Comparison of ENCODE assay signal across 11 cellular contexts in the genomic region with DNA sequence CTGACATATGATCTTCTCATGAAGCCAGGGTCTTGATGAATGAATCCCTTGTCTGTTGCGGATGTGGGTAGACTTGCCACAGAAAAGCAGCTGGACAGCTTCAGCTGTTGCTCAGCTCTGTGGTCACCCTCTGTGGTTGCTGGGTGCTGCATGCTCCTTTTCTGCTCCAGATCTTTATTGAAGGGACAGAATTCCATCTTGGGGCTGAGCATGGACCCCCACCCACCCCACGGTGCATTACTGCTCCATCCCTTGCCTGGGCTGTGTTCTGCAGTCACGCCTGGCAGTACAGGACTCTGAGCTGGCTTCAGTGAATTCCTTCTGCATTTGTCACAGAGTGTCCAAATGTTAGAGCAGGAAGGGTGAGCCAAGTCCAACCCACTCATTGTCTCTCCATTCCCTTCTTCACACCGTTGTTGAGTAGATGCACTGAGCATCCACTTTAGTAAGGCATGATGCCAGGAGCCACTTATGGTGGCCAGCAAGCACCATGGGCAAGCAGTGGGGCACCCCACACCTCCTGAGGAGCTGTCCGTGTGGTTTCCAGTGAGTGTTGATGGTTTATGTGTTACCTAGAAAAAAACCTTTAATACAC. TPM values are rescaled to one million over a fixed set of nuclear protein-coding genes. Genes with fewer than 3 reads are reported as not detected.
DNase-seq lines count a peak whose midpoint lies in the region; ATAC-seq and TF ChIP-seq lines count a peak whose summit lies in the region.
"Had no signal": no experiment of that assay in that cellular context is flagged by ENCODE, and none has a peak within 500 bp of the region (broad histone marks: within the 10 kb centered on the region; RNA-seq: fewer than 3 reads in every experiment).

No MANE protein-coding gene starts in this region.

- H3K4me3 Mint-ChIP-seq in activated naive CD8-positive, alpha-beta T cell treated with anti-CD3 and anti-CD28 coated beads, Interleukin-2, amount 50 U/mL, for 24 hours, result no peak overlapping the region

- no peaks in the 10 kb centered on the region for H3K9me3 Mint-ChIP-seq in activated naive CD8-positive, alpha-beta T cell treated with anti-CD3 and anti-CD28 coated beads, Interleukin-2, amount 50 U/mL, for 24 hours

- H3K9me3 ChIP-seq in body of pancreas (no peaks in the 10 kb centered on the region), A673 (ENCODE audit: low read depth, low read length, poor library complexity, severe bottlenecking) (no peaks in the 10 kb centered on the region)

- peak; percentile 88 for DNase-seq in AG20443 (ENCODE audit: low spot score)
- DNase-seq in Jurkat, Clone E6-1 (ENCODE audit: low read depth, low spot score), result peak; percentile 88
- DNase-seq in body of pancreas, result peak in 1 of 4 donors; percentile 30
- DNase-seq in lung microvascular endothelial cell (ENCODE audit: low read depth in 2 of 2), result peak; percentile 63 to 64
- DNase-seq in activated naive CD8-positive, alpha-beta T cell treated with anti-CD3 and anti-CD28 coated beads, Interleukin-2, amount 50 U/mL, for 24 hours, result no peak
- no peak for DNase-seq in NCI-H2196 (lab: John Stamatoyannopoulos, UW; ENCODE audit: unreplicated experiment)
- no peak for DNase-seq in A673 (ENCODE audit: low spot score)
- DNase-seq: nucleus accumbens, SIG-M5 had no signal

- no TSS peak for BruUV-seq in A673 (replicated peaks; lab: Mats Ljungman, UMichigan)

- no peak for TF ChIP-seq CTCF in body of pancreas (IDR thresholded peaks at IDR 0.05)
- no peak for TF ChIP-seq CTCF in A673 (conservative IDR thresholded peaks at IDR 0.05; ENCODE audit: low read depth, low read length)

- TF ChIP-seq POLR2A in body of pancreas (IDR thresholded peaks at IDR 0.05), result no peak

- H3K4me3 ChIP-seq in Jurkat, Clone E6-1 (ENCODE audit: low read length), result no peak overlapping the region
- H3K4me3 ChIP-seq in body of pancreas (no peak overlapping the region), A673 (ENCODE audit: low read depth, low read length, poor library complexity, severe bottlenecking) (no peak overlapping the region)

- CTCF ChIA-PET in A673 (lab: Charles Lee), result no interaction called here

- WGBS in body of pancreas, 2 donors, result 50 to 57% methylated on average over 5 of the region's 5 CpGs

- H3K27ac Mint-ChIP-seq in activated naive CD8-positive, alpha-beta T cell treated with anti-CD3 and anti-CD28 coated beads, Interleukin-2, amount 50 U/mL, for 24 hours, result no peak overlapping the region

- H3K4me1 Mint-ChIP-seq in activated naive CD8-positive, alpha-beta T cell treated with anti-CD3 and anti-CD28 coated beads, Interleukin-2, amount 50 U/mL, for 24 hours, result peaks cover 14% of the 10 kb centered on the region

- POLR2A ChIA-PET in A673 (lab: Charles Lee; ENCODE audit: low non-redundant PET), result no interaction called here

- no peaks in the 10 kb centered on the region for H3K27me3 ChIP-seq in body of pancreas
- no peaks in the 10 kb centered on the region for H3K27me3 ChIP-seq in A673 (replicated peaks; ENCODE audit: insufficient read depth, low read depth, low read length, poor library complexity)

- no peak overlapping the region for H3K27ac ChIP-seq in body of pancreas
- no peak overlapping the region for H3K27ac ChIP-seq in A673 (ENCODE audit: low read depth, low read length, poor library complexity, severe bottlenecking)

- ATAC-seq in body of pancreas (peak; percentile 57), HG02588 (IDR thresholded peaks at IDR 0.05; ENCODE audit: unreplicated experiment) (no peak)
- ATAC-seq in activated naive CD8-positive, alpha-beta T cell treated with anti-CD3 and anti-CD28 coated beads, Interleukin-2, amount 50 U/mL, for 24 hours, result no peak

- no peaks in the 10 kb centered on the region for H3K36me3 Mint-ChIP-seq in activated naive CD8-positive, alpha-beta T cell treated with anti-CD3 and anti-CD28 coated beads, Interleukin-2, amount 50 U/mL, for 24 hours (ENCODE audit: low read depth)
- H3K36me3 Mint-ChIP-seq: brain had no signal

- H3K36me3 ChIP-seq in body of pancreas (replicated peaks in 1 of 2; ENCODE audit: insufficient read depth in 1 of 2, low read depth in 2 of 2) (no peaks in the 10 kb centered on the region), A673 (ENCODE audit: insufficient read depth, low read length, poor library complexity, severe bottlenecking) (no peaks in the 10 kb centered on the region)

- H3K27me3 Mint-ChIP-seq in activated naive CD8-positive, alpha-beta T cell treated with anti-CD3 and anti-CD28 coated beads, Interleukin-2, amount 50 U/mL, for 24 hours, result peaks cover 13% of the 10 kb centered on the region

- H3K4me1 ChIP-seq in body of pancreas (peaks cover 16% of the 10 kb centered on the region), A673 (ENCODE audit: insufficient read depth, low read length, poor library complexity, severe bottlenecking) (no peaks in the 10 kb centered on the region)

- intact Hi-C loops in body of pancreas (cut with DNase I), result no loop called here
- intact Hi-C loops in A673 (cut with micrococcal nuclease; ENCODE audit: unreplicated experiment), result no loop called here

RNA-seq across cellular contexts. Expression of a gene that starts 14.5 kb away (rescaled TPM):
- not detected for polyA plus RNA-seq in Jurkat, Clone E6-1 (2012; ENCODE audit: insufficient read depth, insufficient read length)
- 1 to 10 TPM; 5.3 to 9.9 TPM for total RNA-seq in body of pancreas
- not detected in 2 replicates for total RNA-seq in lung microvascular endothelial cell
- total RNA-seq in A673 (2021), result not detected in 2 replicates

Comparison
In these comparisons a context has a peak if more than half of its experiments do, and no peak if none do; other contexts are left out.
1. DNase-seq: peak in AG20443 (single experiment), Jurkat, Clone E6-1 (single experiment) and lung microvascular endothelial cell (2 of 2); none in activated naive CD8-positive, alpha-beta T cell treated with anti-CD3 and anti-CD28 coated beads, Interleukin-2, amount 50 U/mL, for 24 hours (single experiment), NCI-H2196 (single experiment) and A673 (single experiment).